21 cellular contexts compared by ENCODE assay signal in the genomic region with DNA sequence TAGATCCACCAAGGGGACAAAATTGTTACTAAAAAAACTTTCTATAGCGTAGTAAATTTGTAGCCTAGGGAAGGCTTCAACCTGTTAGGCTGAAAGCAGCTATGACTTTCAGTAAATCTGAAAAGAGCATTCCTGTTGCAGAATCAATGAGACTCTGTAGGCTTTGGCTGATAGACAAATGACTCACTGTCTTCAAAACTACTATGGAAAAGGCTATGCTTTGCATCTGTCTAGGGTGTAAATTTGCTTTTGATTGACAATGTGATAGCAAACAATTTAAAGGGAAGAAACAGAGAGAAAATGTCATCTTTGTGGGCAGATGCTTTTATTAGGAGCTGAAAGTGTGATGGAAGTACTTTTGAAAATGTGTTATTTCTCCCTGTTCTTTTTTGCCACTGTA.
"Had no signal": no experiment of that assay in that cellular context is flagged by ENCODE, and none has a peak within 500 bp of the region (broad histone marks: within the 10 kb centered on the region; RNA-seq: fewer than 3 reads in every experiment).

No MANE protein-coding gene starts in this region.

- H3K4me1 ChIP-seq: left lung, transverse colon, vagina had no signal

- H3K36me3 ChIP-seq: brain microvascular endothelial cell, left lung, neutrophil, transverse colon, vagina had no signal

- H3K27ac ChIP-seq: brain microvascular endothelial cell, left lung, neutrophil, transverse colon, vagina had no signal

- H3K4me3 ChIP-seq: left lung, mucosa of descending colon, transverse colon, vagina had no signal

- H3K4me1 Mint-ChIP-seq: naive thymus-derived CD4-positive, alpha-beta T cell; stimulated activated naive B cell treated with anti-CD40 and anti-IgM and Interleukin-4, amounts not matched to agents 10 μg/mL and 1 μg/mL and 100 μg/mL, for 72 hours had no signal

- H3K27me3 ChIP-seq: brain microvascular endothelial cell, left lung, neutrophil, transverse colon, vagina had no signal

- H3K27ac Mint-ChIP-seq: activated CD8-positive, alpha-beta T cell treated with anti-CD3 and anti-CD28 coated beads for 36 hours; activated naive CD4-positive, alpha-beta T cell treated with anti-CD3 and anti-CD28 coated beads, Interleukin-2, amount 50 U/mL, for 72 hours; naive thymus-derived CD4-positive, alpha-beta T cell; stimulated activated naive B cell treated with anti-CD40 and anti-IgM and Interleukin-4, amounts not matched to agents 10 μg/mL and 1 μg/mL and 100 μg/mL, for 72 hours; WTC11 had no signal

- H3K9me3 ChIP-seq: left lung, mucosa of descending colon, neutrophil, transverse colon, vagina had no signal

- ATAC-seq: activated CD8-positive, alpha-beta T cell treated with anti-CD3 and anti-CD28 coated beads for 36 hours; activated naive CD4-positive, alpha-beta T cell treated with anti-CD3 and anti-CD28 coated beads, Interleukin-2, amount 50 U/mL, for 72 hours; activated T-cell treated with anti-CD3 and anti-CD28 coated beads, Interleukin-2, amount 50 U/mL, for 4 hours; left lung; mucosa of descending colon; naive thymus-derived CD4-positive, alpha-beta T cell; stimulated activated naive B cell treated with anti-CD40 and anti-IgM and Interleukin-4, amounts not matched to agents 10 μg/mL and 1 μg/mL and 100 μg/mL, for 72 hours; WTC11 had no signal

- FAIRE-seq: endothelial cell of umbilical vein, keratinocyte had no signal

- H3K36me3 Mint-ChIP-seq: activated naive CD4-positive, alpha-beta T cell treated with anti-CD3 and anti-CD28 coated beads, Interleukin-2, amount 50 U/mL, for 72 hours; naive thymus-derived CD4-positive, alpha-beta T cell; stimulated activated naive B cell treated with anti-CD40 and anti-IgM and Interleukin-4, amounts not matched to agents 10 μg/mL and 1 μg/mL and 100 μg/mL, for 72 hours; WTC11 had no signal

- H3K4me3 Mint-ChIP-seq: activated CD8-positive, alpha-beta T cell treated with anti-CD3 and anti-CD28 coated beads for 36 hours; activated T-cell treated with anti-CD3 and anti-CD28 coated beads, Interleukin-2, amount 50 U/mL, for 4 hours; naive thymus-derived CD4-positive, alpha-beta T cell; stimulated activated naive B cell treated with anti-CD40 and anti-IgM and Interleukin-4, amounts not matched to agents 10 μg/mL and 1 μg/mL and 100 μg/mL, for 72 hours; WTC11 had no signal

- DNase-seq: activated CD4-positive, alpha-beta T cell treated with anti-CD3 and anti-CD28 coated beads for 4 hours; activated CD8-positive, alpha-beta T cell treated with anti-CD3 and anti-CD28 coated beads for 36 hours; activated effector memory CD4-positive, alpha-beta T cell treated with Interleukin-2 at 50 U/mL for 16 hours; activated T-cell treated with anti-CD3 and anti-CD28 coated beads, Interleukin-2, amount 50 U/mL, for 4 hours; amniotic stem cell; brain microvascular endothelial cell; effector CD8-positive, alpha-beta T cell; left lung; mucosa of descending colon; naive thymus-derived CD4-positive, alpha-beta T cell; retina; stimulated activated CD4-positive, alpha-beta T cell treated with anti-CD3 and anti-CD28 coated beads, Interleukin-4, amount 100 ng/mL, for 1 hour; stimulated activated naive B cell treated with anti-CD40 and anti-IgM and Interleukin-4, amounts not matched to agents 10 μg/mL and 1 μg/mL and 100 μg/mL, for 72 hours; T-helper 2 cell; transverse colon had no signal

- H3K9me3 Mint-ChIP-seq: activated CD8-positive, alpha-beta T cell treated with anti-CD3 and anti-CD28 coated beads for 36 hours; activated naive CD4-positive, alpha-beta T cell treated with anti-CD3 and anti-CD28 coated beads, Interleukin-2, amount 50 U/mL, for 72 hours; activated T-cell treated with anti-CD3 and anti-CD28 coated beads, Interleukin-2, amount 50 U/mL, for 4 hours; naive thymus-derived CD4-positive, alpha-beta T cell; stimulated activated naive B cell treated with anti-CD40 and anti-IgM and Interleukin-4, amounts not matched to agents 10 μg/mL and 1 μg/mL and 100 μg/mL, for 72 hours; WTC11 had no signal
